8 cellular contexts compared by ENCODE assay signal in genomic region chr2:27753744-27754588, GRCh38. TPM values are rescaled to one million over a fixed set of nuclear protein-coding genes. Genes with fewer than 3 reads are reported as not detected.
DNase-seq lines count a peak whose midpoint lies in the region; ATAC-seq and TF ChIP-seq lines count a peak whose summit lies in the region.

No MANE protein-coding gene starts in this region.

- H3K36me3 Mint-ChIP-seq in activated CD4-positive, alpha-beta T cell treated with anti-CD3 and anti-CD28 coated beads, Interleukin-2, amount 10 ng/mL, durations not matched to agents 7 days and 5 days (ENCODE audit: low read depth): no peaks in the 10 kb centered on the region

- H3K27me3 Mint-ChIP-seq in activated CD4-positive, alpha-beta T cell treated with anti-CD3 and anti-CD28 coated beads, Interleukin-2, amount 10 ng/mL, durations not matched to agents 7 days and 5 days: peaks cover 7% of the 10 kb centered on the region

- H3K18ac ChIP-seq in mesendoderm (ENCODE audit: low read length): no peak overlapping the region

- peaks cover 5% of the 10 kb centered on the region for H3K9me3 Mint-ChIP-seq in activated CD4-positive, alpha-beta T cell treated with anti-CD3 and anti-CD28 coated beads, Interleukin-2, amount 10 ng/mL, durations not matched to agents 7 days and 5 days

- no peak overlapping the region for H3K23ac ChIP-seq in mesendoderm (ENCODE audit: low read length)

- H3K4me2 ChIP-seq in mesendoderm (ENCODE audit: low read length): no peak overlapping the region

- no peak overlapping the region for H3K27ac Mint-ChIP-seq in activated CD4-positive, alpha-beta T cell treated with anti-CD3 and anti-CD28 coated beads, Interleukin-2, amount 10 ng/mL, durations not matched to agents 7 days and 5 days

- H2BK5ac ChIP-seq in mesendoderm (ENCODE audit: low read length): no peak overlapping the region

- H3K4me3 ChIP-seq in mesendoderm (ENCODE audit: low read length): no peak overlapping the region

- no peak overlapping the region for H4K5ac ChIP-seq in mesendoderm (ENCODE audit: low read length)

- H2BK15ac ChIP-seq in mesendoderm (replicated peaks; ENCODE audit: low read depth): peak overlapping the region; percentile 60

- H3K56ac ChIP-seq in mesendoderm (ENCODE audit: low read length): peak overlapping the region; percentile 78

- CTCF ChIA-PET in activated CD4-positive, alpha-beta T cell treated with anti-CD3 and anti-CD28 coated beads, Interleukin-2, amount 10 ng/mL, durations not matched to agents 7 days and 5 days (lab: Charles Lee): interaction anchor here (0.6 to 3.2 kb wide), 14 partner anchors 9 to 699 kb away, joined by 3 to 12 read pairs (median 4); no protein-coding TSS in a partner anchor

- no peaks in the 10 kb centered on the region for H3K79me1 ChIP-seq in mesendoderm (ENCODE audit: low read length)

- no peak overlapping the region for H3K4me3 Mint-ChIP-seq in activated CD4-positive, alpha-beta T cell treated with anti-CD3 and anti-CD28 coated beads, Interleukin-2, amount 10 ng/mL, durations not matched to agents 7 days and 5 days

- no peak overlapping the region for H3K9ac ChIP-seq in mesendoderm (ENCODE audit: low read length)

- no peaks in the 10 kb centered on the region for H3K27me3 ChIP-seq in mesendoderm (ENCODE audit: insufficient read depth, low read length, poor library complexity)

- no CpG with 5 or more reads among the region's 6 CpGs for WGBS in mesendoderm (ENCODE audit: extremely low coverage, insufficient coverage, low lambda C conversion rate)

- H3K4me1 Mint-ChIP-seq in activated CD4-positive, alpha-beta T cell treated with anti-CD3 and anti-CD28 coated beads, Interleukin-2, amount 10 ng/mL, durations not matched to agents 7 days and 5 days: peaks cover 6% of the 10 kb centered on the region

- no peak overlapping the region for H4K8ac ChIP-seq in mesendoderm (ENCODE audit: low read depth, low read length)

- H3K4me1 ChIP-seq in mesendoderm (ENCODE audit: control insufficient read depth, low read depth, low read length): peaks cover 7% of the 10 kb centered on the region

- H3K36me3 ChIP-seq in mesendoderm (ENCODE audit: control insufficient read depth, insufficient read depth, low read length): no peaks in the 10 kb centered on the region

- no peak overlapping the region for H3K27ac ChIP-seq in mesendoderm (ENCODE audit: low read depth, low read length)

- no peak overlapping the region for H2AK5ac ChIP-seq in mesendoderm (ENCODE audit: low read length)

- POLR2A ChIA-PET in activated CD4-positive, alpha-beta T cell treated with anti-CD3 and anti-CD28 coated beads, Interleukin-2, amount 10 ng/mL, durations not matched to agents 7 days and 5 days (lab: Charles Lee): no interaction called here

- H3K4ac ChIP-seq in mesendoderm (ENCODE audit: low read depth, low read length): no peak overlapping the region

- H2BK120ac ChIP-seq in mesendoderm (ENCODE audit: low read depth, low read length): no peak overlapping the region

- H3K79me2 ChIP-seq in mesendoderm (ENCODE audit: control insufficient read depth, insufficient read depth, low read length): no peaks in the 10 kb centered on the region

- TF ChIP-seq CTCF in AG09319 (IDR thresholded peaks at IDR 0.05; ENCODE audit: low read depth, low read length): peak; percentile 97

- DNase-seq in AG09319 (ENCODE audit: extremely low read depth, low read depth) (peak; percentile 52), H4 (ENCODE audit: low spot score) (peak; percentile 67), NCI-H524 treated with DMSO at 0.1 percent for 48 hours (lab: John Stamatoyannopoulos, UW) (peak; percentile 29), mesendoderm (peak; percentile 89)
- DNase-seq in activated CD4-positive, alpha-beta T cell treated with anti-CD3 and anti-CD28 coated beads, Interleukin-2, amount 10 ng/mL, durations not matched to agents 7 days and 5 days: peak; percentile 81
- peak; percentile 56 for DNase-seq in effector CD4-positive, alpha-beta T cell
- peak; percentile 91 for DNase-seq in stimulated activated CD8-positive, alpha-beta memory T cell treated with anti-CD3 and anti-CD28 coated beads, Interleukin-4, amount 100 ng/mL, for 48 hours

- no peak for ATAC-seq in GM18858 (IDR thresholded peaks at IDR 0.05; ENCODE audit: unreplicated experiment)

RNA-seq across cellular contexts. Expression of gene MRPL33, which starts 17.6 kb away (rescaled TPM):
- 99.6 and 124 TPM in 2 replicates for total RNA-seq in H4 (2014; rRNA removed; shearing (Covaris generic))
- 10 to 100 TPM; 43.5 to 49.7 TPM for total RNA-seq in activated CD4-positive, alpha-beta T cell treated with anti-CD3 and anti-CD28 coated beads, Interleukin-2, amount 10 ng/mL, durations not matched to agents 7 days and 5 days
- 299 TPM for polyA plus RNA-seq in mesendoderm (2013, experiment 1 of 2)
- polyA plus RNA-seq in mesendoderm (2013, experiment 2 of 2): 308 TPM

Comparison
In these comparisons a context has a peak if more than half of its experiments do, and no peak if none do; other contexts are left out.
1. DNase-seq: peak in every context shown above with its lines; median percentile 91 in stimulated activated CD8-positive, alpha-beta memory T cell treated with anti-CD3 and anti-CD28 coated beads, Interleukin-4, amount 100 ng/mL, for 48 hours; 89 in mesendoderm; 81 in activated CD4-positive, alpha-beta T cell treated with anti-CD3 and anti-CD28 coated beads, Interleukin-2, amount 10 ng/mL, durations not matched to agents 7 days and 5 days; 67 in H4; 56 in effector CD4-positive, alpha-beta T cell; 52 in AG09319; 29 in NCI-H524 treated with DMSO at 0.1 percent for 48 hours.